6 cellular contexts compared by ENCODE assay signal in the genomic region with DNA sequence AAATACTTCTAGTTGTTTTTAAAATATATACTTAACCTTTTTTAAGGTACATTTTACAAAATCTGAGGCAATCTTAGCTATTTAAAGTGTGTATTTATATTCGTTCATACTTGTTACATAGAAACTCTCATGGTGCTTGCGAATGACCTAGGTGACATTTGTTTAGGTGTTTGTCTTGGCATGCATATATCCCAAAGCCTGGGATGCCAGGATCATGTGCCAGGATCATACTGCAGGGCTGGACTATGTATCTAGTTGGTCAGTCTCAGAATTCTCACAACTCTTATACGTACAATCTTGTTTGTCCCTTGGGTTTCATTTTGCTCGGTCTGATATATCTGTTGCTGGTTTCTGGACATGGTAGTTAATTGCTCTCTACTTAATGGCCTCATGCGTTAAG.
DNase-seq lines count a peak whose midpoint lies in the region; ATAC-seq, FAIRE-seq and TF ChIP-seq lines count a peak whose summit lies in the region.
"Not testable (repeated sequence)": the region's sequence is repeated elsewhere in the genome, so short reads cannot be mapped to it uniquely, and the experiment has no call there.

No MANE protein-coding gene starts in this region.

- WGBS in K562 (ENCODE audit: insufficient coverage, low coverage, missing lambda C conversion rate), result 64% methylated on average over 4 of the region's 5 CpGs
- WGBS in H1 (ENCODE audit: extremely low coverage in 1 of 2, insufficient coverage in 1 of 2, insufficient read length in 1 of 2, insufficient replicate concordance in 2 of 2, low coverage in 1 of 2, low lambda C conversion rate in 2 of 2, missing lambda C conversion rate in 1 of 2), 2 experiments, result 90% methylated on average over 5 of the region's 5 CpGs; no CpG with 5 or more reads in 1 of the 2 experiments
- 36% methylated on average over 5 of the region's 5 CpGs for WGBS in liver
- 42 to 45% methylated on average over 5 of the region's 5 CpGs for WGBS in pancreas, 2 donors

- CTCF ChIA-PET in K562 (lab: Yijun Ruan, JAX; ENCODE audit: low intra/inter-chr PET ratio); H1 (lab: Charles Lee; ENCODE audit: partially characterized antibody): not testable (repeated sequence)

- H4K8ac ChIP-seq in H1 (ENCODE audit: extremely low read depth, insufficient read depth, low read length), result not testable (repeated sequence)

- not testable (repeated sequence) for H3K27me3 ChIP-seq in K562 (ENCODE audit: control insufficient read depth in 2 of 2, insufficient read depth in 2 of 2, low read length in 2 of 2); H1 (replicated peaks in 1 of 4; ENCODE audit: control insufficient read depth in 3 of 4, extremely low read depth in 1 of 4, insufficient read depth in 3 of 4, low read length in 3 of 4); liver (ENCODE audit: control insufficient read depth in 4 of 4, insufficient read depth in 4 of 4, low read length in 3 of 4); pancreas

- not testable (repeated sequence) for H4K5ac ChIP-seq in H1 (ENCODE audit: insufficient read length, low read depth, low read length)

- not testable (repeated sequence) for H3K27ac ChIP-seq in K562 (ENCODE audit: extremely low read depth, low read depth, low read length); H1 (ENCODE audit: low read depth, low read length); liver (ENCODE audit: low read depth in 1 of 2, low read length in 2 of 2); pancreas

- not testable (repeated sequence) for H2BK12ac ChIP-seq in H1 (ENCODE audit: low read depth, low read length)

- TF ChIP-seq RAD21 in K562 (CRISPR knock-in tag; conservative IDR thresholded peaks at IDR 0.05 in 1 of 2, IDR thresholded peaks at IDR 0.05 in 1 of 2); H1 (IDR thresholded peaks at IDR 0.05 in 1 of 2, conservative IDR thresholded peaks at IDR 0.05 in 1 of 2; ENCODE audit: low read depth in 2 of 2, low read length in 2 of 2): not testable (repeated sequence)
- peak in 1 of 2 donors; percentile 3 for TF ChIP-seq RAD21 in liver (IDR thresholded peaks at IDR 0.05)

- not testable (repeated sequence) for H4K20me1 ChIP-seq in K562 (replicated peaks; ENCODE audit: control insufficient read depth, insufficient read depth, low read length); H1 (replicated peaks in 1 of 2; ENCODE audit: control insufficient read depth in 1 of 2, insufficient read depth in 2 of 2, low read length in 2 of 2)

- not testable (repeated sequence) for H3K79me1 ChIP-seq in H1 (ENCODE audit: low read depth, low read length)

- not testable (repeated sequence) for ATAC-seq in K562
- ATAC-seq in pancreas, result peak in 3 of 4 donors; percentile 41 to 77 (median 75)

- not testable (repeated sequence) for H3K4me1 ChIP-seq in K562 (replicated peaks in 1 of 2; ENCODE audit: control insufficient read depth in 2 of 2, insufficient read depth in 2 of 2, low read length in 2 of 2); H1 (replicated peaks in 1 of 4; ENCODE audit: control insufficient read depth in 3 of 4, insufficient read depth in 4 of 4, low read length in 3 of 4); liver (ENCODE audit: control insufficient read depth in 4 of 4, insufficient read depth in 4 of 4, low read length in 3 of 4); pancreas

- H2AK5ac ChIP-seq in H1 (ENCODE audit: low read depth, low read length), result not testable (repeated sequence)

- not testable (repeated sequence) for TF ChIP-seq EP300 in K562 (IDR thresholded peaks at IDR 0.05; ENCODE audit: low read length); H1 (IDR thresholded peaks at IDR 0.05; ENCODE audit: borderline replicate concordance in 1 of 2, low read depth in 2 of 2, low read length in 2 of 2)

- not testable (repeated sequence) for H2BK5ac ChIP-seq in H1 (ENCODE audit: low read depth, low read length)

- not testable (repeated sequence) for H3K18ac ChIP-seq in H1 (ENCODE audit: extremely low read depth, low read length)

- H3K23me2 ChIP-seq in H1 (ENCODE audit: low read depth, low read length), result not testable (repeated sequence)

- not testable (repeated sequence) for H3K36me3 ChIP-seq in K562 (ENCODE audit: control insufficient read depth, insufficient read depth, low read length); H1 (ENCODE audit: control insufficient read depth in 2 of 4, insufficient read depth in 4 of 4, low read length in 3 of 4); liver (ENCODE audit: control insufficient read depth in 4 of 4, insufficient read depth in 3 of 4, low read depth in 1 of 4, low read length in 3 of 4); pancreas

- TF ChIP-seq POLR2A in K562 (conservative IDR thresholded peaks at IDR 0.05); H1 (IDR thresholded peaks at IDR 0.05; ENCODE audit: control extremely low read depth in 1 of 2, low read depth in 2 of 2, low read length in 2 of 2): not testable (repeated sequence)

- DNase-seq in LNCaP clone FGC (ENCODE audit: low read depth) (peak; percentile 72), pancreas (peak in 3 of 6 donors; percentile 34 to 44 (median 37))
- not testable (repeated sequence) for DNase-seq in RCC 7860 (ENCODE audit: low spot score); K562 (ENCODE audit: extremely low read depth in 1 of 4, low spot score in 3 of 4); H1 (ENCODE audit: low read depth in 1 of 2, low spot score in 2 of 2)

- H3K9me3 ChIP-seq in K562 (replicated peaks; ENCODE audit: control insufficient read depth, insufficient read depth, low read depth, low read length); H1 (ENCODE audit: insufficient read depth in 2 of 2, low read depth in 1 of 2, low read length in 1 of 2); liver (ENCODE audit: control insufficient read depth in 4 of 4, low read length in 3 of 4); pancreas: not testable (repeated sequence)

- H4K91ac ChIP-seq in H1 (replicated peaks; ENCODE audit: insufficient read length, low read length), result not testable (repeated sequence)

- not testable (repeated sequence) for H2BK20ac ChIP-seq in H1 (ENCODE audit: low read length)

- not testable (repeated sequence) for H3K4me2 ChIP-seq in K562 (ENCODE audit: insufficient read depth, low read length); H1 (ENCODE audit: insufficient read depth in 1 of 2, low read depth in 2 of 2, low read length in 2 of 2)

- not testable (repeated sequence) for H3K23ac ChIP-seq in H1 (ENCODE audit: insufficient read length)

- not testable (repeated sequence) for H2BK120ac ChIP-seq in H1 (replicated peaks; ENCODE audit: low read depth, low read length)

- not testable (repeated sequence) for H2BK15ac ChIP-seq in H1 (ENCODE audit: low read length)

- intact Hi-C loops in K562 (cut with micrococcal nuclease); pancreas (cut with DNase I): not testable (repeated sequence)

- not testable (repeated sequence) for TF ChIP-seq CTCF in LNCaP clone FGC (IDR thresholded peaks at IDR 0.05; ENCODE audit: control insufficient read depth, extremely low read depth, insufficient read depth); K562 (IDR thresholded peaks at IDR 0.05 in 2 of 3, conservative IDR thresholded peaks at IDR 0.05 in 1 of 3; ENCODE audit: insufficient read depth in 2 of 3, low read depth in 1 of 3, low read length in 3 of 3); H1 (IDR thresholded peaks at IDR 0.05; ENCODE audit: control extremely low read depth in 1 of 3, insufficient read depth in 1 of 3, low read depth in 1 of 3, low read length in 3 of 3); liver (IDR thresholded peaks at IDR 0.05; ENCODE audit: low read depth, low read length, missing input control); pancreas (IDR thresholded peaks at IDR 0.05)

- not testable (repeated sequence) for H3K9ac ChIP-seq in K562 (ENCODE audit: insufficient read depth in 1 of 2, low read depth in 2 of 2, low read length in 2 of 2); H1 (replicated peaks in 1 of 4; ENCODE audit: extremely low read depth in 1 of 4, low read depth in 3 of 4, low read length in 3 of 4); liver (ENCODE audit: low read depth in 1 of 2, low read length in 2 of 2)

- H3K56ac ChIP-seq in H1 (replicated peaks; ENCODE audit: insufficient read length, low read depth, low read length), result not testable (repeated sequence)

- in situ Hi-C loops in K562 (cut with MboI), result not testable (repeated sequence)

- not testable (repeated sequence) for BruUV-seq in K562 (replicated peaks; lab: Mats Ljungman, UMichigan)

- peak; percentile 62 for FAIRE-seq in RCC 7860 (lab: Jason Lieb, UNC)
- not testable (repeated sequence) for FAIRE-seq in K562 (lab: Jason Lieb, UNC); pancreas (lab: Jason Lieb, UNC)
- peak; percentile 55 for FAIRE-seq in H1 (lab: Jason Lieb, UNC)

- not testable (repeated sequence) for H3K4me3 ChIP-seq in LNCaP clone FGC (ENCODE audit: low read depth, low read length); K562; H1 (ENCODE audit: extremely low read depth in 1 of 4, insufficient read depth in 2 of 4, low read depth in 3 of 4, low read length in 4 of 4); liver (ENCODE audit: low read depth in 1 of 3, low read length in 3 of 3); pancreas

- H3K14ac ChIP-seq in H1 (ENCODE audit: insufficient read length), result not testable (repeated sequence)

- H3K79me2 ChIP-seq in K562 (ENCODE audit: control insufficient read depth, insufficient read depth, low read length); H1 (ENCODE audit: control insufficient read depth in 1 of 2, insufficient read depth in 2 of 2, low read length in 2 of 2): not testable (repeated sequence)

- peak overlapping the region; percentile 5; the same call in 1 of the 2 replicates for H2AFZ ChIP-seq in K562 (ENCODE audit: low read depth, low read length)
- not testable (repeated sequence) for H2AFZ ChIP-seq in H1 (ENCODE audit: low read length)

- H3K9me1 ChIP-seq in K562 (ENCODE audit: control insufficient read depth, insufficient read depth, low read length), result not testable (repeated sequence)

- H3K4ac ChIP-seq in H1 (replicated peaks; ENCODE audit: insufficient read length, low read depth, low read length), result not testable (repeated sequence)

- POLR2A ChIA-PET in K562 (lab: Yijun Ruan, JAX); H1 (lab: Charles Lee; ENCODE audit: partially characterized antibody): not testable (repeated sequence)

TF ChIP-seq in liver, 16 proteins besides CTCF, POLR2A, EP300 and RAD21 (continues in another document):
- TF ChIP-seq FOXA2 (IDR thresholded peaks at IDR 0.05) (peak; percentile 40), SP1 (IDR thresholded peaks at IDR 0.05) (peak; percentile 36)
